Comparison of ENCODE assay signal across 1 cellular context in the genomic region with DNA sequence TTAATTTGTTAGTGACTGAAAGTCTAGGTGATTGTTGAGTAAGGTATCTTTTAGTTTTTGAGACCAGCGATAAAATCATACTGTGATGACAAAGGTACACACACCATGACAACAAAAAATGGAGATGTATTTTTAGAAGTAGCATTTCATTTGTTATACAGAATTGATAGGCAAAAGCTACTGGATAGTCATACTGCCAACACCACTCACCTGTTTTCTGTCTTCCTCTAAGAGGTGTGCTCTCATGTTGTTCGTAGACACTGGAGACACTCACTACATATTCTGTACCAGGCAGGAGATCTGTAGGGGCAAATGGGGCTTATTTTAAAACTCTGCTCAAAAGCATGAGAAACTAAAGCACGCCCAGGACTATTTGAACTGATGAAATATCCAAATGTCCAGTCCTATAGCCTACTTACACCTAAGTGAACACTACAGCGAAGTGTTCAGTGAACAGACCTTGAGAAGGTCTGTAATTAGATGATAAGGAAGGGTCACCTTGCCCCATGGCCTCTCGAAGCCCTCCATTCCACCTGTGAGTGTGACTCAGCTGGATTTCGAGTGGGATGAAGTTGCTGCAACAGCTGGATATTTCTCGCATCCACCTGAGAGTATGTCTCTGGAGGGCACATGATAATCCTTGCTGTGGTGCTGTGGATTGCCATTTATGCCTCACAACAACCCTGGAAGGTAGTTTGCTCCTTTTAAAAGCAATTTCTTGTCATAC.
TF ChIP-seq lines count a peak whose summit lies in the region.

No MANE protein-coding gene starts in this region.

TF ChIP-seq in GM23338, 12 proteins besides CTCF, POLR2A, EP300 and RAD21:
- TF ChIP-seq, protein P1, sequence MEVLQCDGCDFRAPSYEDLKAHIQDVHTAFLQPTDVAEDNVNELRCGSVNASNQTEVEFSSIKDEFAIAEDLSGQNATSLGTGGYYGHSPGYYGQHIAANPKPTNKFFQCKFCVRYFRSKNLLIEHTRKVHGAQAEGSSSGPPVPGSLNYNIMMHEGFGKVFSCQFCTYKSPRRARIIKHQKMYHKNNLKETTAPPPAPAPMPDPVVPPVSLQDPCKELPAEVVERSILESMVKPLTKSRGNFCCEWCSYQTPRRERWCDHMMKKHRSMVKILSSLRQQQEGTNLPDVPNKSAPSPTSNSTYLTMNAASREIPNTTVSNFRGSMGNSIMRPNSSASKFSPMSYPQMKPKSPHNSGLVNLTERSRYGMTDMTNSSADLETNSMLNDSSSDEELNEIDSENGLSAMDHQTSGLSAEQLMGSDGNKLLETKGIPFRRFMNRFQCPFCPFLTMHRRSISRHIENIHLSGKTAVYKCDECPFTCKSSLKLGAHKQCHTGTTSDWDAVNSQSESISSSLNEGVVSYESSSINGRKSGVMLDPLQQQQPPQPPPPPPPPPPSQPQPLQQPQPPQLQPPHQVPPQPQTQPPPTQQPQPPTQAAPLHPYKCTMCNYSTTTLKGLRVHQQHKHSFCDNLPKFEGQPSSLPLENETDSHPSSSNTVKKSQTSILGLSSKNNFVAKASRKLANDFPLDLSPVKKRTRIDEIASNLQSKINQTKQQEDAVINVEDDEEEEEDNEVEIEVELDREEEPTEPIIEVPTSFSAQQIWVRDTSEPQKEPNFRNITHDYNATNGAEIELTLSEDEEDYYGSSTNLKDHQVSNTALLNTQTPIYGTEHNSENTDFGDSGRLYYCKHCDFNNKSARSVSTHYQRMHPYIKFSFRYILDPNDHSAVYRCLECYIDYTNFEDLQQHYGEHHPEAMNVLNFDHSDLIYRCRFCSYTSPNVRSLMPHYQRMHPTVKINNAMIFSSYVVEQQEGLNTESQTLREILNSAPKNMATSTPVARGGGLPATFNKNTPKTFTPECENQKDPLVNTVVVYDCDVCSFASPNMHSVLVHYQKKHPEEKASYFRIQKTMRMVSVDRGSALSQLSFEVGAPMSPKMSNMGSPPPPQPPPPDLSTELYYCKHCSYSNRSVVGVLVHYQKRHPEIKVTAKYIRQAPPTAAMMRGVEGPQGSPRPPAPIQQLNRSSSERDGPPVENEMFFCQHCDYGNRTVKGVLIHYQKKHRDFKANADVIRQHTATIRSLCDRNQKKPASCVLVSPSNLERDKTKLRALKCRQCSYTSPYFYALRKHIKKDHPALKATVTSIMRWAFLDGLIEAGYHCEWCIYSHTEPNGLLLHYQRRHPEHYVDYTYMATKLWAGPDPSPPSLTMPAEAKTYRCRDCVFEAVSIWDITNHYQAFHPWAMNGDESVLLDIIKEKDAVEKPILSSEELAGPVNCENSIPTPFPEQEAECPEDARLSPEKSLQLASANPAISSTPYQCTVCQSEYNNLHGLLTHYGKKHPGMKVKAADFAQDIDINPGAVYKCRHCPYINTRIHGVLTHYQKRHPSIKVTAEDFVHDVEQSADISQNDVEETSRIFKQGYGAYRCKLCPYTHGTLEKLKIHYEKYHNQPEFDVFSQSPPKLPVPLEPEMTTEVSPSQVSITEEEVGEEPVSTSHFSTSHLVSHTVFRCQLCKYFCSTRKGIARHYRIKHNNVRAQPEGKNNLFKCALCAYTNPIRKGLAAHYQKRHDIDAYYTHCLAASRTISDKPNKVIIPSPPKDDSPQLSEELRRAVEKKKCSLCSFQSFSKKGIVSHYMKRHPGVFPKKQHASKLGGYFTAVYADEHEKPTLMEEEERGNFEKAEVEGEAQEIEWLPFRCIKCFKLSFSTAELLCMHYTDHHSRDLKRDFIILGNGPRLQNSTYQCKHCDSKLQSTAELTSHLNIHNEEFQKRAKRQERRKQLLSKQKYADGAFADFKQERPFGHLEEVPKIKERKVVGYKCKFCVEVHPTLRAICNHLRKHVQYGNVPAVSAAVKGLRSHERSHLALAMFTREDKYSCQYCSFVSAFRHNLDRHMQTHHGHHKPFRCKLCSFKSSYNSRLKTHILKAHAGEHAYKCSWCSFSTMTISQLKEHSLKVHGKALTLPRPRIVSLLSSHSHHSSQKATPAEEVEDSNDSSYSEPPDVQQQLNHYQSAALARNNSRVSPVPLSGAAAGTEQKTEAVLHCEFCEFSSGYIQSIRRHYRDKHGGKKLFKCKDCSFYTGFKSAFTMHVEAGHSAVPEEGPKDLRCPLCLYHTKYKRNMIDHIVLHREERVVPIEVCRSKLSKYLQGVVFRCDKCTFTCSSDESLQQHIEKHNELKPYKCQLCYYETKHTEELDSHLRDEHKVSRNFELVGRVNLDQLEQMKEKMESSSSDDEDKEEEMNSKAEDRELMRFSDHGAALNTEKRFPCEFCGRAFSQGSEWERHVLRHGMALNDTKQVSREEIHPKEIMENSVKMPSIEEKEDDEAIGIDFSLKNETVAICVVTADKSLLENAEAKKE (CRISPR knock-in tag; IDR thresholded peaks at IDR 0.05): no peak
- TF ChIP-seq, protein P2, sequence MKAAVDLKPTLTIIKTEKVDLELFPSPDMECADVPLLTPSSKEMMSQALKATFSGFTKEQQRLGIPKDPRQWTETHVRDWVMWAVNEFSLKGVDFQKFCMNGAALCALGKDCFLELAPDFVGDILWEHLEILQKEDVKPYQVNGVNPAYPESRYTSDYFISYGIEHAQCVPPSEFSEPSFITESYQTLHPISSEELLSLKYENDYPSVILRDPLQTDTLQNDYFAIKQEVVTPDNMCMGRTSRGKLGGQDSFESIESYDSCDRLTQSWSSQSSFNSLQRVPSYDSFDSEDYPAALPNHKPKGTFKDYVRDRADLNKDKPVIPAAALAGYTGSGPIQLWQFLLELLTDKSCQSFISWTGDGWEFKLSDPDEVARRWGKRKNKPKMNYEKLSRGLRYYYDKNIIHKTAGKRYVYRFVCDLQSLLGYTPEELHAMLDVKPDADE (IDR thresholded peaks at IDR 0.05): no peak
- TF ChIP-seq EZH2 (IDR thresholded peaks at IDR 0.05; ENCODE audit: low read depth, unreplicated experiment): no peak
- TF ChIP-seq STAT1 (IDR thresholded peaks at IDR 0.05; ENCODE audit: unreplicated experiment): no peak
- no peak for TF ChIP-seq ZNF114 (CRISPR knock-in tag; IDR thresholded peaks at IDR 0.05)
- no peak for TF ChIP-seq ZNF331 (CRISPR knock-in tag; IDR thresholded peaks at IDR 0.05; ENCODE audit: low read depth)
- TF ChIP-seq CREB1 (CRISPR knock-in tag; IDR thresholded peaks at IDR 0.05; ENCODE audit: low read depth): no peak
- TF ChIP-seq NANOG (IDR thresholded peaks at IDR 0.05; ENCODE audit: borderline replicate concordance): no peak
- TF ChIP-seq EZH2phosphoT487 (IDR thresholded peaks at IDR 0.05; ENCODE audit: unreplicated experiment): no peak
- TF ChIP-seq, protein P3, sequence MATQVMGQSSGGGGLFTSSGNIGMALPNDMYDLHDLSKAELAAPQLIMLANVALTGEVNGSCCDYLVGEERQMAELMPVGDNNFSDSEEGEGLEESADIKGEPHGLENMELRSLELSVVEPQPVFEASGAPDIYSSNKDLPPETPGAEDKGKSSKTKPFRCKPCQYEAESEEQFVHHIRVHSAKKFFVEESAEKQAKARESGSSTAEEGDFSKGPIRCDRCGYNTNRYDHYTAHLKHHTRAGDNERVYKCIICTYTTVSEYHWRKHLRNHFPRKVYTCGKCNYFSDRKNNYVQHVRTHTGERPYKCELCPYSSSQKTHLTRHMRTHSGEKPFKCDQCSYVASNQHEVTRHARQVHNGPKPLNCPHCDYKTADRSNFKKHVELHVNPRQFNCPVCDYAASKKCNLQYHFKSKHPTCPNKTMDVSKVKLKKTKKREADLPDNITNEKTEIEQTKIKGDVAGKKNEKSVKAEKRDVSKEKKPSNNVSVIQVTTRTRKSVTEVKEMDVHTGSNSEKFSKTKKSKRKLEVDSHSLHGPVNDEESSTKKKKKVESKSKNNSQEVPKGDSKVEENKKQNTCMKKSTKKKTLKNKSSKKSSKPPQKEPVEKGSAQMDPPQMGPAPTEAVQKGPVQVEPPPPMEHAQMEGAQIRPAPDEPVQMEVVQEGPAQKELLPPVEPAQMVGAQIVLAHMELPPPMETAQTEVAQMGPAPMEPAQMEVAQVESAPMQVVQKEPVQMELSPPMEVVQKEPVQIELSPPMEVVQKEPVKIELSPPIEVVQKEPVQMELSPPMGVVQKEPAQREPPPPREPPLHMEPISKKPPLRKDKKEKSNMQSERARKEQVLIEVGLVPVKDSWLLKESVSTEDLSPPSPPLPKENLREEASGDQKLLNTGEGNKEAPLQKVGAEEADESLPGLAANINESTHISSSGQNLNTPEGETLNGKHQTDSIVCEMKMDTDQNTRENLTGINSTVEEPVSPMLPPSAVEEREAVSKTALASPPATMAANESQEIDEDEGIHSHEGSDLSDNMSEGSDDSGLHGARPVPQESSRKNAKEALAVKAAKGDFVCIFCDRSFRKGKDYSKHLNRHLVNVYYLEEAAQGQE (IDR thresholded peaks at IDR 0.05; ENCODE audit: unreplicated experiment): no peak
- TF ChIP-seq JUNB (IDR thresholded peaks at IDR 0.05; ENCODE audit: unreplicated experiment): no peak
- TF ChIP-seq POLR2AphosphoS5 (IDR thresholded peaks at IDR 0.05; ENCODE audit: low read depth): no peak
